ENCODE assay signal across 23 cellular contexts in the genomic region with DNA sequence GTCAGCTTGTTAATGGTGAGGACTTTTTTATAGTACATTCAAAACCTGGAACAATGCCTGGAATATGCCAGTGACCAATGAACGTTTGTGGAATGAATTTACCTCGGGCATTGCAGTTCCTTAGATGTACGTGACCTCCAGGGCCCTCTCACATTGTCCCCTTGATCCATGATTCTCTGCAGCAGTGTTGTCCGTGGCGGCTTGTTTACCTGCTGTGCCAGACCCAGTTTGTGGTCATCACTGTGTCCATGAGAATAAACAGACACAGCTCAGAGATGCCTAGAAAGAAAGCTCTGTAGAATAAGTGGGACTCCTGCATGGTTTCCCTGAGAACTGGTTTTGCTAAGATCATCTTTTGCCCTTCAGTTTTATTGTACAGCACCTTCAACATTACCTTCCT.
"Had no signal": no experiment of that assay in that cellular context is flagged by ENCODE, and none has a peak within 500 bp of the region (broad histone marks: within the 10 kb centered on the region; RNA-seq: fewer than 3 reads in every experiment).

No MANE protein-coding gene starts in this region.

- ATAC-seq: activated T-helper 17 cell treated with anti-CD3 and anti-CD28 coated beads, Interleukin-2, amount 50 U/mL, for 72 hours; K562; PC-3 had no signal

- DNase-seq: activated CD4-positive, alpha-beta memory T cell treated with anti-CD3 and anti-CD28 coated beads, Interleukin-2, amount 10 ng/mL, durations not matched to agents 7 days and 5 days; activated CD4-positive, alpha-beta T cell treated with anti-CD3 and anti-CD28 coated beads, Interleukin-2, amount 50 U/mL, for 1 hour; activated CD4-positive, CD25-positive, alpha-beta regulatory T cell; activated gamma-delta T cell; activated naive CD4-positive, alpha-beta T cell treated with anti-CD3 and anti-CD28 coated beads for 36 hours; activated T-cell treated with anti-CD3 and anti-CD28 coated beads for 4 hours; activated T-cell treated with anti-CD3 and anti-CD28 coated beads, Interleukin-2, amount 50 U/mL, for 48 hours; amygdala; Karpas-422; NCI-H1048; NCI-H1417 treated with DMSO at 0.1 percent for 48 hours; NCI-H1694 treated with DMSO at 0.1 percent for 48 hours; NCI-H2081 treated with DMSO at 0.1 percent for 48 hours; NCI-H2171; NCI-H345; NCI-H510A; NCI-H526 treated with DMSO at 0.1 percent for 48 hours; PC-3; T-helper 1 cell had no signal

- H3K4me3 ChIP-seq: K562, SK-N-MC had no signal

- H3K27ac ChIP-seq: SK-N-MC, VCaP had no signal
